ENCODE assay signal across 8 cellular contexts in the genomic region with DNA sequence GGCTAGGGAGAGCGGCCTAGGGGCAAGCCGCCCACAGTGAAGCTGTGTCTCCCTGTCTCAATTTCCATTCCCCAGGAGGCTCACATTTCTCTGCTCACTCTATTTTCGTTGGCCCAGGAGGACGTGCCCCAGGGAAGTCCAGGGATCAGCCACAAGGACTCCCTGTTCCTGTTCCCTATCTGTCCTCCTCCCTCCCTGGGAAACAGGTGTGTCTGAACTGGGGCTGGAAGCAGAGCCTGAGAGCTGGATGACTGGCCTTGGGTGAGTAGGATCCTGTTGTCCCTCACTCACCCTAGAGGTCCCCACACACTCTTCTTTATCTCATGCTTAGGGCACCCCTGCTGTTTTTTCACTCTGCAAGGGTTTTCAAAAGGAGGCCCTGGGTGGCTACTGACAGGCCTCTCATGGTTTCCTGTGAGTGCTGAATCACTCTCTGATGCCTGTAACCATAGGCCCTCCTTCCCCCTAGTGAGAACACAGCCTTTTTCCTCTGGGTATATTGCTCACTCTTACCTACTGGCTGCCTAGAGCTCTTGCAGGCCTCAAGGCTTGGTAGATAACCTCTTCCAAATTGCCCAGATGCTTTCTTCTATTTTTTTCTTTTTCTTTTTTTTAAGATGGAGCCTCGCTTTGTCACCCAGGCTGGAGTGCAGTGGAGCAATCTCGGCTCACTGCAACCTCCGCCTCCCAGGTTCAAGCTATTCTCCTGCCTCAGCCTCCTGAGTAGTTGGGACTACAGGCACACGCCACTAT. TPM values are rescaled to one million over a fixed set of nuclear protein-coding genes. Genes with fewer than 3 reads are reported as not detected.
DNase-seq lines count a peak whose midpoint lies in the region; ATAC-seq, FAIRE-seq and TF ChIP-seq lines count a peak whose summit lies in the region.

No MANE protein-coding gene starts in this region.

- ATAC-seq in K562 (peak; percentile 61), HG02852 (IDR thresholded peaks at IDR 0.05; ENCODE audit: unreplicated experiment) (no peak)

- FAIRE-seq in K562 (lab: Jason Lieb, UNC): peak; percentile 95

- intact Hi-C loops in K562 (cut with micrococcal nuclease): no loop called here

- 43% methylated on average over 8 of the region's 8 CpGs for WGBS in K562 (ENCODE audit: insufficient coverage, low coverage, missing lambda C conversion rate)

- peak overlapping the region; percentile 73 to 82 for H3K9ac ChIP-seq in K562 (ENCODE audit: insufficient read depth in 1 of 2, low read depth in 2 of 2, low read length in 2 of 2)

- no TSS peak for BruUV-seq in K562 (replicated peaks; lab: Mats Ljungman, UMichigan)

- peak overlapping the region; percentile 65 for H3K4me2 ChIP-seq in K562 (ENCODE audit: insufficient read depth, low read length)

- H3K36me3 ChIP-seq in K562 (ENCODE audit: control insufficient read depth, insufficient read depth, low read length) (peaks cover 12% of the 10 kb centered on the region), neutrophil (no peaks in the 10 kb centered on the region)

- peak; percentile 70; the same call in 1 of the 2 replicates for TF ChIP-seq EP300 in K562 (IDR thresholded peaks at IDR 0.05; ENCODE audit: low read length)

- H3K27me3 ChIP-seq in K562 (ENCODE audit: control insufficient read depth in 2 of 2, insufficient read depth in 2 of 2, low read length in 2 of 2): no peaks in the 10 kb centered on the region
- no peaks in the 10 kb centered on the region for H3K27me3 ChIP-seq in neutrophil

- DNase-seq in GF-D8 (lab: John Stamatoyannopoulos, UW): peak; percentile 79
- peak; percentile 68 for DNase-seq in RKO (ENCODE audit: low spot score)
- DNase-seq in K562 (ENCODE audit: extremely low read depth in 1 of 4, low spot score in 3 of 4): peak; percentile 61 to 95 (median 72)
- DNase-seq in foreskin melanocyte: no peak
- no peak for DNase-seq in GM13976 (ENCODE audit: low spot score)
- no peak for DNase-seq in cortex of kidney (lab: John Stamatoyannopoulos, UW)

- peak; percentile 31 to 53; a peak in 3 of 4 replicates for TF ChIP-seq RAD21 in K562 (CRISPR knock-in tag; conservative IDR thresholded peaks at IDR 0.05 in 1 of 2, IDR thresholded peaks at IDR 0.05 in 1 of 2)

- TF ChIP-seq POLR2A in K562 (conservative IDR thresholded peaks at IDR 0.05): peak; percentile 73; the same call in 1 of the 2 replicates

- POLR2A ChIA-PET in K562 (lab: Yijun Ruan, JAX): interaction anchor here (0.7 to 6.7 kb wide), 11 partner anchors 10 to 826 kb away, joined by 3 to 71 read pairs (median 5); a partner anchor contains a TSS

- H2AFZ ChIP-seq in K562 (ENCODE audit: low read depth, low read length): peak overlapping the region; percentile 83

- H3K27ac ChIP-seq in K562 (ENCODE audit: extremely low read depth, low read depth, low read length) (peak overlapping the region; percentile 91), neutrophil (peak overlapping the region; percentile 33)

- H3K79me2 ChIP-seq in K562 (ENCODE audit: control insufficient read depth, insufficient read depth, low read length): peaks cover 49% of the 10 kb centered on the region

- no peaks in the 10 kb centered on the region for H3K9me3 ChIP-seq in K562 (replicated peaks; ENCODE audit: control insufficient read depth, insufficient read depth, low read depth, low read length)
- H3K9me3 ChIP-seq in neutrophil: no peaks in the 10 kb centered on the region

- TF ChIP-seq CTCF in K562 (IDR thresholded peaks at IDR 0.05 in 2 of 3, conservative IDR thresholded peaks at IDR 0.05 in 1 of 3; ENCODE audit: insufficient read depth in 2 of 3, low read depth in 1 of 3, low read length in 3 of 3): peak; percentile 15 to 55 (median 53); a peak in 3 of 6 replicates
- TF ChIP-seq CTCF in neutrophil (IDR thresholded peaks at IDR 0.05): no peak
- TF ChIP-seq CTCF in GM13976 (IDR thresholded peaks at IDR 0.05; ENCODE audit: borderline replicate concordance, control extremely low read depth, extremely low read depth, insufficient read depth, missing control alignments): no peak

- CTCF ChIA-PET in K562 (lab: Yijun Ruan, JAX; ENCODE audit: low intra/inter-chr PET ratio): no interaction called here

- in situ Hi-C loops in K562 (cut with MboI) (no loop called here), GM13976 (cut with MboI; ENCODE audit: low sequenced_read_pairs, unreplicated experiment) (no loop called here)

- no peaks in the 10 kb centered on the region for H3K9me1 ChIP-seq in K562 (ENCODE audit: control insufficient read depth, insufficient read depth, low read length)

- peaks cover 33 to 51% of the 10 kb centered on the region in 2 experiments for H3K4me1 ChIP-seq in K562 (replicated peaks in 1 of 2; ENCODE audit: control insufficient read depth in 2 of 2, insufficient read depth in 2 of 2, low read length in 2 of 2)
- H3K4me1 ChIP-seq in neutrophil (ENCODE audit: control insufficient read depth in 1 of 2, insufficient read depth in 1 of 2, low read depth in 1 of 2, low read length in 1 of 2): peaks cover 22 to 29% of the 10 kb centered on the region in 2 experiments

- H4K20me1 ChIP-seq in K562 (replicated peaks; ENCODE audit: control insufficient read depth, insufficient read depth, low read length): 0 out of 2 replicates have a peak, but pooled peaks cover 8% of the 10 kb centered on the region

- no peak overlapping the region for H3K4me3 ChIP-seq in K562
- no peak overlapping the region for H3K4me3 ChIP-seq in neutrophil (ENCODE audit: low read depth in 1 of 2, low read length in 1 of 2)

RNA-seq across cellular contexts. Expression of a gene that starts 3.3 kb away (rescaled TPM):
- 67.0 and 115 TPM in 2 replicates for total RNA-seq in K562 (2011; cell fraction: chromatin; rRNA removed; ENCODE audit: low replicate concordance)
- 37.6 and 49.2 TPM in 2 replicates for total RNA-seq in K562 (2011; cell fraction: nucleolus; rRNA removed)
- 97.2 and 146 TPM in 2 replicates for total RNA-seq in K562 (2011; cell fraction: nucleoplasm; rRNA removed)
- total RNA-seq in K562 (2014; rRNA removed): 125 and 137 TPM in 2 replicates
- 215 and 251 TPM in 2 replicates for total RNA-seq in K562 (2014; rRNA removed; fragmentation: Illumina TruSeq; extraction: Trizol)
- 214 and 221 TPM in 2 replicates for total RNA-seq in K562 (2015; rRNA removed; fragmentation: Illumina TruSeq; extraction: Trizol)
- 124 and 129 TPM in 2 replicates for total RNA-seq in K562 (2021)
- 67.6 and 91.1 TPM in 2 replicates for polyA plus RNA-seq in K562 (2011; rRNA removed)
- polyA plus RNA-seq in K562 (2011; cell fraction: cytosol; rRNA removed): 22.4 and 42.7 TPM in 2 replicates
- 18.0 and 28.1 TPM in 2 replicates for polyA plus RNA-seq in K562 (2011; cell fraction: nucleus; rRNA removed)
- 76.5 and 96.7 TPM in 2 replicates for polyA plus RNA-seq in K562 (2012)
- 329 and 378 TPM in 2 replicates for polyA plus RNA-seq in K562 (2014; fragmentation: Illumina TruSeq; extraction: Trizol)
- polyA plus RNA-seq in K562 (2014; fragmentation: Nextera tagmentation; extraction: Ambion mirVana): 100 to 1,000 TPM; 269 to 303 TPM
- 167 and 253 TPM in 2 replicates for polyA plus RNA-seq in K562 (2014; rRNA removed)
- polyA minus RNA-seq in K562 (2011; rRNA and poly(A)+ RNA removed): 46.0 and 51.0 TPM in 2 replicates
- polyA minus RNA-seq in K562 (2011; cell fraction: cytosol; rRNA and poly(A)+ RNA removed): 25.8 and 26.4 TPM in 2 replicates
- 17.6 and 38.0 TPM in 2 replicates for polyA minus RNA-seq in K562 (2011; cell fraction: nucleus; rRNA and poly(A)+ RNA removed)

RNA-seq across cellular contexts. Expression of a gene that starts 4.0 kb away (rescaled TPM):
- total RNA-seq in K562 (2011; cell fraction: chromatin; rRNA removed; ENCODE audit: low replicate concordance): 89.8 and 202 TPM in 2 replicates
- 99.7 and 116 TPM in 2 replicates for total RNA-seq in K562 (2011; cell fraction: nucleolus; rRNA removed)
- total RNA-seq in K562 (2011; cell fraction: nucleoplasm; rRNA removed): 98.0 and 139 TPM in 2 replicates
- total RNA-seq in K562 (2014; rRNA removed): 55.7 and 80.3 TPM in 2 replicates
- 22.6 and 27.7 TPM in 2 replicates for total RNA-seq in K562 (2014; rRNA removed; fragmentation: Illumina TruSeq; extraction: Trizol)
- total RNA-seq in K562 (2015; rRNA removed; fragmentation: Illumina TruSeq; extraction: Trizol): 34.1 and 35.1 TPM in 2 replicates
- 123 and 144 TPM in 2 replicates for total RNA-seq in K562 (2021)
- 14.8 and 18.9 TPM in 2 replicates for polyA plus RNA-seq in K562 (2011; rRNA removed)
- 31.0 and 53.9 TPM in 2 replicates for polyA plus RNA-seq in K562 (2011; cell fraction: cytosol; rRNA removed)
- polyA plus RNA-seq in K562 (2011; cell fraction: nucleus; rRNA removed): 58.4 and 84.8 TPM in 2 replicates
- 76.0 and 140 TPM in 2 replicates for polyA plus RNA-seq in K562 (2012)
- 117 and 145 TPM in 2 replicates for polyA plus RNA-seq in K562 (2014; fragmentation: Illumina TruSeq; extraction: Trizol)
- 1 to 10 TPM; 6.1 to 8.0 TPM for polyA plus RNA-seq in K562 (2014; fragmentation: Nextera tagmentation; extraction: Ambion mirVana)
- 56.7 and 61.4 TPM in 2 replicates for polyA plus RNA-seq in K562 (2014; rRNA removed)
- 26.4 and 29.9 TPM in 2 replicates for polyA minus RNA-seq in K562 (2011; rRNA and poly(A)+ RNA removed)
- 46.4 and 60.9 TPM in 2 replicates for polyA minus RNA-seq in K562 (2011; cell fraction: cytosol; rRNA and poly(A)+ RNA removed)
- polyA minus RNA-seq in K562 (2011; cell fraction: nucleus; rRNA and poly(A)+ RNA removed): 41.9 and 46.1 TPM in 2 replicates

RNA-seq across cellular contexts. Expression of a gene that starts 19.4 kb away (rescaled TPM):
- 120 and 207 TPM in 2 replicates for total RNA-seq in K562 (2011; cell fraction: chromatin; rRNA removed; ENCODE audit: low replicate concordance)
- 64.9 and 65.3 TPM in 2 replicates for total RNA-seq in K562 (2011; cell fraction: nucleolus; rRNA removed)
- total RNA-seq in K562 (2011; cell fraction: nucleoplasm; rRNA removed): 96.5 and 110 TPM in 2 replicates
- total RNA-seq in K562 (2014; rRNA removed) (237 and 305 TPM in 2 replicates), K562 (2014; rRNA removed; fragmentation: Illumina TruSeq; extraction: Trizol) (303 and 319 TPM in 2 replicates), K562 (2015; rRNA removed; fragmentation: Illumina TruSeq; extraction: Trizol) (348 and 384 TPM in 2 replicates), K562 (2021) (177 and 184 TPM in 2 replicates)
- polyA plus RNA-seq in K562 (2011; rRNA removed) (131 and 193 TPM in 2 replicates), K562 (2014; fragmentation: Illumina TruSeq; extraction: Trizol) (305 and 350 TPM in 2 replicates), K562 (2014; fragmentation: Nextera tagmentation; extraction: Ambion mirVana) (100 to 1,000 TPM; 197 to 467 TPM), K562 (2014; rRNA removed) (237 and 245 TPM in 2 replicates)
- polyA plus RNA-seq in K562 (2011; cell fraction: cytosol; rRNA removed): 44.6 and 75.3 TPM in 2 replicates
- polyA plus RNA-seq in K562 (2011; cell fraction: nucleus; rRNA removed): 44.8 and 71.7 TPM in 2 replicates
- polyA plus RNA-seq in K562 (2012): 105 and 258 TPM in 2 replicates
- 201 and 210 TPM in 2 replicates for polyA minus RNA-seq in K562 (2011; rRNA and poly(A)+ RNA removed)
- polyA minus RNA-seq in K562 (2011; cell fraction: cytosol; rRNA and poly(A)+ RNA removed): 101 and 121 TPM in 2 replicates
- polyA minus RNA-seq in K562 (2011; cell fraction: nucleus; rRNA and poly(A)+ RNA removed): 39.4 and 86.4 TPM in 2 replicates

RNA-seq across cellular contexts. Expression of a gene that starts 37.3 kb away (rescaled TPM):
- total RNA-seq in K562 (2011; cell fraction: chromatin; rRNA removed; ENCODE audit: low replicate concordance): not detected in 2 replicates
- 0.13 TPM in 1 of 2 replicates, not detected in the other for total RNA-seq in K562 (2011; cell fraction: nucleolus; rRNA removed)
- not detected in 2 replicates for total RNA-seq in K562 (2011; cell fraction: nucleoplasm; rRNA removed)
- 0.08 and 0.09 TPM in 2 replicates for total RNA-seq in K562 (2014; rRNA removed)
- not detected in 2 replicates for total RNA-seq in K562 (2014; rRNA removed; fragmentation: Illumina TruSeq; extraction: Trizol)
- total RNA-seq in K562 (2015; rRNA removed; fragmentation: Illumina TruSeq; extraction: Trizol): not detected in 2 replicates
- not detected in 2 replicates for total RNA-seq in K562 (2021)
- 0.05 TPM in 1 of 2 replicates, not detected in the other for polyA plus RNA-seq in K562 (2011; rRNA removed)
- not detected in 2 replicates for polyA plus RNA-seq in K562 (2011; cell fraction: cytosol; rRNA removed)
- polyA plus RNA-seq in K562 (2011; cell fraction: nucleus; rRNA removed): 0.06 and 0.15 TPM in 2 replicates
- not detected in 2 replicates for polyA plus RNA-seq in K562 (2012)
- not detected in 2 replicates for polyA plus RNA-seq in K562 (2014; fragmentation: Illumina TruSeq; extraction: Trizol)
- not detected for polyA plus RNA-seq in K562 (2014; fragmentation: Nextera tagmentation; extraction: Ambion mirVana)
- polyA plus RNA-seq in K562 (2014; rRNA removed): not detected in 2 replicates
- not detected in 2 replicates for polyA minus RNA-seq in K562 (2011; rRNA and poly(A)+ RNA removed)
- not detected in 2 replicates for polyA minus RNA-seq in K562 (2011; cell fraction: cytosol; rRNA and poly(A)+ RNA removed)
- polyA minus RNA-seq in K562 (2011; cell fraction: nucleus; rRNA and poly(A)+ RNA removed): 0.13 and 0.33 TPM in 2 replicates

Comparison
In these comparisons a context has a peak if more than half of its experiments do, and no peak if none do; other contexts are left out.
1. DNase-seq: peak in GF-D8 (single experiment), RKO (single experiment) and K562 (4 of 4); none in foreskin melanocyte (single experiment), GM13976 (single experiment) and cortex of kidney (single experiment).
2. CTCF ChIP-seq: peak in K562 (3 of 3); none in neutrophil (single experiment) and GM13976 (single experiment).